9 cellular contexts compared by ENCODE assay signal in genomic region chr16:31452631-31453106, GRCh38. TPM values are rescaled to one million over a fixed set of nuclear protein-coding genes. Genes with fewer than 3 reads are reported as not detected.
DNase-seq lines count a peak whose midpoint lies in the region; ATAC-seq and TF ChIP-seq lines count a peak whose summit lies in the region.
"Had no signal": no experiment of that assay in that cellular context is flagged by ENCODE, and none has a peak within 500 bp of the region (broad histone marks: within the 10 kb centered on the region; RNA-seq: fewer than 3 reads in every experiment).

No MANE protein-coding gene starts in this region.

- H3K18ac ChIP-seq in trophoblast cell (ENCODE audit: low read length): no peak overlapping the region

- H3K4me3 ChIP-seq in SK-N-MC (no peak overlapping the region), fibroblast of mammary gland (ENCODE audit: control insufficient read depth, low read depth, low read length) (no peak overlapping the region), trophoblast cell (ENCODE audit: low read depth, low read length) (no peak overlapping the region)

- peak overlapping the region; percentile 40 for H3K14ac ChIP-seq in trophoblast cell (ENCODE audit: low read length)

- H2AK5ac ChIP-seq in trophoblast cell (ENCODE audit: low read length): no peak overlapping the region

- H3K9me3 ChIP-seq in SK-N-MC (ENCODE audit: low read depth, low read length) (no peaks in the 10 kb centered on the region), trophoblast cell (ENCODE audit: insufficient read depth, low read depth, low read length) (no peaks in the 10 kb centered on the region)

- H4K91ac ChIP-seq in trophoblast cell (ENCODE audit: low read depth, low read length): no peak overlapping the region

- no CpG with 5 or more reads among the region's 3 CpGs for WGBS in trophoblast cell (ENCODE audit: extremely low coverage, insufficient coverage, insufficient read length)

- H2BK120ac ChIP-seq in trophoblast cell (ENCODE audit: insufficient read depth, low read length, poor library complexity): peak overlapping the region; percentile 20

- H3K27me3 ChIP-seq in trophoblast cell (ENCODE audit: insufficient read depth, low read length): no peaks in the 10 kb centered on the region

- H2BK5ac ChIP-seq in trophoblast cell (ENCODE audit: low read depth, low read length, poor library complexity): peak overlapping the region; percentile 37

- no peak overlapping the region for H3K23ac ChIP-seq in trophoblast cell (ENCODE audit: low read length)

- H3K79me1 ChIP-seq in trophoblast cell (ENCODE audit: low read length): peaks cover 10% of the 10 kb centered on the region

- H3K4me2 ChIP-seq in trophoblast cell (ENCODE audit: low read length): no peak overlapping the region

- POLR2A ChIA-PET in HEK293T (lab: Yijun Ruan, JAX): interaction anchor here (0.6 to 3.5 kb wide), 6 partner anchors 10 to 335 kb away, joined by 3 to 20 read pairs (median 4); partner anchors contain the start of genes FUS, KAT8 and ZNF843

- peak overlapping the region; percentile 55 for H4K8ac ChIP-seq in trophoblast cell (ENCODE audit: low read depth, low read length)

- H3K27ac ChIP-seq in SK-N-MC: 0 out of 2 replicates have a peak overlapping the region, but pooled peaks have one; percentile 9
- peak overlapping the region; percentile 80 for H3K27ac ChIP-seq in trophoblast cell (ENCODE audit: low read depth, low read length)

- peaks cover 4% of the 10 kb centered on the region for H3K79me2 ChIP-seq in trophoblast cell (ENCODE audit: control insufficient read depth, insufficient read depth, low read length, poor library complexity)

- no peak overlapping the region for H2AFZ ChIP-seq in trophoblast cell (ENCODE audit: insufficient read depth, low read length, poor library complexity)

- H3K9ac ChIP-seq in SK-N-MC (ENCODE audit: insufficient read length) (no peak overlapping the region), trophoblast cell (ENCODE audit: low read length) (no peak overlapping the region)

- no peak for TF ChIP-seq CTCF in fibroblast of mammary gland (conservative IDR thresholded peaks at IDR 0.05; ENCODE audit: control insufficient read depth, insufficient read depth, low read depth, low read length)

- DNase-seq in COLO829 (ENCODE audit: low spot score) (peak; percentile 58), SK-N-MC (ENCODE audit: low read depth, low spot score) (no peak), fibroblast of mammary gland (ENCODE audit: low read depth) (peak; percentile 95), trophoblast cell (no peak), SHP77 (lab: John Stamatoyannopoulos, UW) (no peak), HEK293T (ENCODE audit: extremely low spot score) (no peak)
- DNase-seq in activated CD4-positive, CD25-positive, alpha-beta regulatory T cell (lab: John Stamatoyannopoulos, UW): no peak
- DNase-seq: activated CD8-positive, alpha-beta memory T cell treated with anti-CD3 and anti-CD28 coated beads for 24 hours had no signal

- peak overlapping the region; percentile 21 for H3K4ac ChIP-seq in trophoblast cell (ENCODE audit: low read depth, low read length)

- H3K36me3 ChIP-seq in SK-N-MC (ENCODE audit: insufficient read depth, low read length) (0 out of 2 replicates have a peak, but pooled peaks cover 3% of the 10 kb centered on the region), trophoblast cell (ENCODE audit: control insufficient read depth in 1 of 2, insufficient read depth in 2 of 2, low read length in 2 of 2) (peaks cover 2 to 3% of the 10 kb centered on the region in 2 experiments)

- H3K4me1 ChIP-seq in trophoblast cell (ENCODE audit: control insufficient read depth in 1 of 2, insufficient read depth in 2 of 2, low read length in 2 of 2): peaks cover 23 to 35% of the 10 kb centered on the region in 2 experiments

- no peak overlapping the region for H4K12ac ChIP-seq in trophoblast cell (ENCODE audit: low read depth, low read length)

- H2BK12ac ChIP-seq in trophoblast cell (ENCODE audit: low read length): no peak overlapping the region

- ATAC-seq in HG02798 (IDR thresholded peaks at IDR 0.05; ENCODE audit: poor library complexity, unreplicated experiment): no peak

- CTCF ChIA-PET in HEK293T (lab: Yijun Ruan, JAX): interaction anchor here (0.9 to 1.0 kb wide), 2 partner anchors 10 to 310 kb away, joined by 3 read pairs; partner anchors contain the start of gene ZNF843

TF ChIP-seq in HEK293T, 16 proteins besides CTCF, POLR2A, EP300 and RAD21:
- TF ChIP-seq ELF4 (IDR thresholded peaks at IDR 0.05): no peak
- no peak for TF ChIP-seq L3MBTL2 (conservative IDR thresholded peaks at IDR 0.05)
- no peak for TF ChIP-seq FOXA1 (IDR thresholded peaks at IDR 0.05)
- no peak for TF ChIP-seq ARNT (IDR thresholded peaks at IDR 0.05)
- no peak for TF ChIP-seq CTBP1 (IDR thresholded peaks at IDR 0.05; ENCODE audit: borderline replicate concordance)
- TF ChIP-seq FOXM1 (IDR thresholded peaks at IDR 0.05; ENCODE audit: borderline replicate concordance): no peak
- no peak for TF ChIP-seq SP1 (IDR thresholded peaks at IDR 0.05)
- TF ChIP-seq PKNOX1 (IDR thresholded peaks at IDR 0.05): no peak
- no peak for TF ChIP-seq BHLHE40 (IDR thresholded peaks at IDR 0.05; ENCODE audit: borderline replicate concordance)
- TF ChIP-seq ZNF384 (IDR thresholded peaks at IDR 0.05): no peak
- TF ChIP-seq TARDBP (IDR thresholded peaks at IDR 0.05): no peak
- no peak for TF ChIP-seq HDGF (IDR thresholded peaks at IDR 0.05; ENCODE audit: borderline replicate concordance)
- TF ChIP-seq NFRKB (IDR thresholded peaks at IDR 0.05): no peak
- TF ChIP-seq FOXK2 (IDR thresholded peaks at IDR 0.05): no peak
- no peak for TF ChIP-seq SUZ12 (IDR thresholded peaks at IDR 0.05)

RNA-seq across cellular contexts. Expression of gene ARMC5, which starts 6.6 kb away (rescaled TPM):
- 6.8 and 7.5 TPM in 2 replicates for polyA plus RNA-seq in trophoblast cell (2013)

RNA-seq across cellular contexts. Expression of gene ZNF843, which starts 10.1 kb away (rescaled TPM):
- polyA plus RNA-seq in trophoblast cell (2013): 0.53 and 0.70 TPM in 2 replicates

RNA-seq across cellular contexts. Expression of gene TGFB1I1, which starts 19.3 kb away (rescaled TPM):
- polyA plus RNA-seq in trophoblast cell (2013): 37.9 and 42.2 TPM in 2 replicates

RNA-seq across cellular contexts. Expression of gene COX6A2, which starts 24.5 kb away (rescaled TPM):
- polyA plus RNA-seq in trophoblast cell (2013): not detected in 2 replicates

RNA-seq across cellular contexts. Expression of gene SLC5A2, which starts 30.3 kb away (rescaled TPM):
- polyA plus RNA-seq in trophoblast cell (2013): not detected in 2 replicates

Comparison
In these comparisons a context has a peak if more than half of its experiments do, and no peak if none do; other contexts are left out.
1. DNase-seq: peak in COLO829 (single experiment) and fibroblast of mammary gland (single experiment); none in SK-N-MC (single experiment), trophoblast cell (0 of 2), activated CD4-positive, CD25-positive, alpha-beta regulatory T cell (0 of 4), SHP77 (0 of 2) and HEK293T (single experiment).